In genomic region chr14:91021991-91022621, GRCh38 we compare ENCODE assay signal across 9 cellular contexts. TPM values are rescaled to one million over a fixed set of nuclear protein-coding genes. Genes with fewer than 3 reads are reported as not detected.
DNase-seq lines count a peak whose midpoint lies in the region; ATAC-seq and TF ChIP-seq lines count a peak whose summit lies in the region.
"Had no signal": no experiment of that assay in that cellular context is flagged by ENCODE, and none has a peak within 500 bp of the region (broad histone marks: within the 10 kb centered on the region; RNA-seq: fewer than 3 reads in every experiment).

No MANE protein-coding gene starts in this region.

- peaks cover 0 to 5% of the 10 kb centered on the region in 2 donors for H3K36me3 Mint-ChIP-seq in activated naive CD4-positive, alpha-beta T cell treated with anti-CD3 and anti-CD28 coated beads, Interleukin-2, amount 50 U/mL, for 72 hours
- H3K36me3 Mint-ChIP-seq in glutamatergic neuron (ENCODE audit: unreplicated experiment) = no peaks in the 10 kb centered on the region
- no peaks in the 10 kb centered on the region for H3K36me3 Mint-ChIP-seq in chondrocyte (ENCODE audit: low read depth)

- peak overlapping the region; percentile 84 to 89 for H3K27ac Mint-ChIP-seq in activated naive CD4-positive, alpha-beta T cell treated with anti-CD3 and anti-CD28 coated beads, Interleukin-2, amount 50 U/mL, for 72 hours
- H3K27ac Mint-ChIP-seq in glutamatergic neuron (ENCODE audit: unreplicated experiment) = no peak overlapping the region
- H3K27ac Mint-ChIP-seq in chondrocyte (ENCODE audit: unreplicated experiment) = no peak overlapping the region

- H3K4me3 ChIP-seq in skin epidermis = peak overlapping the region in 6 of 7 experiments; percentile 12 to 35 (median 21)

- TF ChIP-seq CTCF in glutamatergic neuron (IDR thresholded peaks at IDR 0.05; ENCODE audit: partially characterized antibody, unreplicated experiment) (no peak), chondrocyte (IDR thresholded peaks at IDR 0.05) (no peak)

- H3K4me1 Mint-ChIP-seq in glutamatergic neuron (ENCODE audit: low read depth, unreplicated experiment) (no peaks in the 10 kb centered on the region), chondrocyte (ENCODE audit: low read depth) (no peaks in the 10 kb centered on the region)

- no peak for DNase-seq in activated naive CD4-positive, alpha-beta T cell treated with anti-CD3 and anti-CD28 coated beads, Interleukin-2, amount 50 U/mL, for 72 hours (ENCODE audit: low spot score in 2 of 2)
- DNase-seq in glutamatergic neuron = no peak
- DNase-seq in stimulated activated CD4-positive, alpha-beta T cell treated with anti-CD3 and anti-CD28 coated beads, Interleukin-4, amount 100 ng/mL, for 4 hours = no peak
- no peak for DNase-seq in cerebellar nuclear complex (lab: John Stamatoyannopoulos, UW)
- no peak for DNase-seq in chondrocyte (ENCODE audit: low spot score)
- DNase-seq: NCI-H1417 treated with DMSO at 0.1 percent for 48 hours had no signal

- peak overlapping the region in 19 of 21 experiments; percentile 4 to 85 (median 71) for H3K27ac ChIP-seq in skin epidermis

- H3K4me3 Mint-ChIP-seq in glutamatergic neuron (ENCODE audit: unreplicated experiment) (no peak overlapping the region), chondrocyte (ENCODE audit: unreplicated experiment) (no peak overlapping the region)

- no peaks in the 10 kb centered on the region for H3K9me3 Mint-ChIP-seq in activated naive CD4-positive, alpha-beta T cell treated with anti-CD3 and anti-CD28 coated beads, Interleukin-2, amount 50 U/mL, for 72 hours
- H3K9me3 Mint-ChIP-seq in glutamatergic neuron (ENCODE audit: unreplicated experiment) (no peaks in the 10 kb centered on the region), chondrocyte (ENCODE audit: low read depth) (no peaks in the 10 kb centered on the region)

- H3K27me3 Mint-ChIP-seq in glutamatergic neuron (ENCODE audit: unreplicated experiment) (no peaks in the 10 kb centered on the region), chondrocyte (ENCODE audit: low read depth) (no peaks in the 10 kb centered on the region)

- ATAC-seq in GM19035 (IDR thresholded peaks at IDR 0.05; ENCODE audit: unreplicated experiment) = peak; percentile 53
- ATAC-seq in HG02884 (IDR thresholded peaks at IDR 0.05; ENCODE audit: unreplicated experiment) = peak; percentile 43
- peak; percentile 53 to 74 for ATAC-seq in activated naive CD4-positive, alpha-beta T cell treated with anti-CD3 and anti-CD28 coated beads, Interleukin-2, amount 50 U/mL, for 72 hours

RNA-seq across cellular contexts. Expression of gene RPS6KA5, which starts 38.3 kb away (rescaled TPM):
- 10 to 100 TPM; 15.7 to 17.7 TPM for total RNA-seq in activated naive CD4-positive, alpha-beta T cell treated with anti-CD3 and anti-CD28 coated beads, Interleukin-2, amount 50 U/mL, for 72 hours
- total RNA-seq in glutamatergic neuron (ENCODE audit: unreplicated experiment) (3.8 TPM), chondrocyte (0.48 to 0.65 TPM (median 0.54 TPM) in 3 replicates)

Comparison
In these comparisons a context has a peak if more than half of its experiments do, and no peak if none do; other contexts are left out.
1. H3K27ac Mint-ChIP-seq: peak in activated naive CD4-positive, alpha-beta T cell treated with anti-CD3 and anti-CD28 coated beads, Interleukin-2, amount 50 U/mL, for 72 hours (2 of 2); none in glutamatergic neuron (single experiment) and chondrocyte (single experiment).
2. Peak in every context shown above with its lines, with median percentiles within 50 percentile points of each other: ATAC-seq.